In the genomic region with DNA sequence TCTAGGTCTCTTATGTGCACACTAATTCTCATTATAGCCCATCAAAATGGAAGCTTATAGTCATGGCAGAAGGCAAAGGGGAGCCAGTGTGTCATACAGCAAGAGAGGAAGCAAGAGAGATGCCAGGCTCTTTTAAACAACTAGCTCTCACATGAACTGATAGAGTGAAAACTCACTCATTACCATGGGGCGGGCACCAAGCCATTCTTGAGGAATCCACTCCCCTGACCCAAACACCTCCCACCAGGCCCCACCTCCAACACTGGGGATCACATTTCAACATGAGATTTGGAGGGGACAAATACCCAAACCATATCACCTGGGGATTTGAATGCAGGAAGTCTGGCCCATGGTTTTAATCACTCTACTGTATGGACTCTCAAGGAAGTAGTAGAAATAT, we compare ENCODE assay signal across 25 cellular contexts.
"Had no signal": no experiment of that assay in that cellular context is flagged by ENCODE, and none has a peak within 500 bp of the region (broad histone marks: within the 10 kb centered on the region; RNA-seq: fewer than 3 reads in every experiment).

No MANE protein-coding gene starts in this region.

- H3K27ac ChIP-seq: left ventricle myocardium inferior, ovary, skin epidermis, stomach, testis, thyroid gland, transverse colon, upper lobe of left lung, vagina had no signal

- H3K4me3 Mint-ChIP-seq: mesothelial cell of epicardium; naive B cell; natural killer cell; stimulated activated naive B cell treated with anti-CD40 and anti-IgM and Interleukin-4, amounts not matched to agents 10 μg/mL and 1 μg/mL and 100 μg/mL, for 72 hours had no signal

- H3K9me3 ChIP-seq: ovary, testis, thyroid gland, transverse colon, upper lobe of left lung, vagina had no signal

- H3K27ac Mint-ChIP-seq: mesothelial cell of epicardium; naive B cell; natural killer cell; progenitor cell of endocrine pancreas; stimulated activated naive B cell treated with anti-CD40 and anti-IgM and Interleukin-4, amounts not matched to agents 10 μg/mL and 1 μg/mL and 100 μg/mL, for 72 hours had no signal

- DNase-seq: hypothalamus; islet precursor cell; left ventricle myocardium inferior; mesendoderm; naive B cell; natural killer cell; ovary; right cardiac atrium; stimulated activated CD4-positive, alpha-beta T cell treated with anti-CD3 and anti-CD28 coated beads, Interleukin-12 subunit alpha, Interleukin-12 subunit beta, amount 100 ng/mL, for 4 hours; stimulated activated CD4-positive, alpha-beta T cell treated with anti-CD3 and anti-CD28 coated beads, Interleukin-15, amount 100 ng/mL, for 24 hours; stimulated activated CD4-positive, alpha-beta T cell treated with anti-CD3 and anti-CD28 coated beads, Interleukin-2, amount 100 ng/mL, for 24 hours; stimulated activated CD4-positive, alpha-beta T cell treated with anti-CD3 and anti-CD28 coated beads, Interleukin-4, amount 100 ng/mL, for 1 hour; stimulated activated naive B cell treated with anti-CD40 and anti-IgM and Interleukin-4, amounts not matched to agents 10 μg/mL and 1 μg/mL and 100 μg/mL, for 72 hours; stimulated activated naive CD8-positive, alpha-beta T cell treated with anti-CD3 and anti-CD28 coated beads, Interleukin-15, Interleukin-2, amounts not matched to agents 100 U/mL and 50 U/mL, for 24 hours; stomach; testis; thyroid gland; transverse colon; upper lobe of left lung had no signal

- H3K4me1 ChIP-seq: left ventricle myocardium inferior, stomach, thyroid gland, transverse colon, upper lobe of left lung, vagina had no signal

- H3K36me3 Mint-ChIP-seq: mesothelial cell of epicardium had no signal

- ATAC-seq: natural killer cell; right cardiac atrium; sciatic nerve; stimulated activated naive B cell treated with anti-CD40 and anti-IgM and Interleukin-4, amounts not matched to agents 10 μg/mL and 1 μg/mL and 100 μg/mL, for 72 hours; stimulated activated naive CD8-positive, alpha-beta T cell treated with anti-CD3 and anti-CD28 coated beads, Interleukin-15, Interleukin-2, amounts not matched to agents 100 U/mL and 50 U/mL, for 24 hours had no signal

- H3K9me3 Mint-ChIP-seq: natural killer cell; stimulated activated naive B cell treated with anti-CD40 and anti-IgM and Interleukin-4, amounts not matched to agents 10 μg/mL and 1 μg/mL and 100 μg/mL, for 72 hours had no signal

- H3K27me3 Mint-ChIP-seq: naive B cell; progenitor cell of endocrine pancreas; stimulated activated naive B cell treated with anti-CD40 and anti-IgM and Interleukin-4, amounts not matched to agents 10 μg/mL and 1 μg/mL and 100 μg/mL, for 72 hours had no signal

- H3K36me3 ChIP-seq: left ventricle myocardium inferior, ovary, stomach, thyroid gland, transverse colon, upper lobe of left lung, vagina had no signal

- H3K4me3 ChIP-seq: left ventricle myocardium inferior, lung, ovary, skin epidermis, stomach, testis, thyroid gland, transverse colon, upper lobe of left lung, vagina had no signal

- H3K27me3 ChIP-seq: ovary, stomach, testis, thyroid gland, transverse colon, upper lobe of left lung, vagina had no signal

- H3K4me1 Mint-ChIP-seq: natural killer cell had no signal
